In the genomic region with DNA sequence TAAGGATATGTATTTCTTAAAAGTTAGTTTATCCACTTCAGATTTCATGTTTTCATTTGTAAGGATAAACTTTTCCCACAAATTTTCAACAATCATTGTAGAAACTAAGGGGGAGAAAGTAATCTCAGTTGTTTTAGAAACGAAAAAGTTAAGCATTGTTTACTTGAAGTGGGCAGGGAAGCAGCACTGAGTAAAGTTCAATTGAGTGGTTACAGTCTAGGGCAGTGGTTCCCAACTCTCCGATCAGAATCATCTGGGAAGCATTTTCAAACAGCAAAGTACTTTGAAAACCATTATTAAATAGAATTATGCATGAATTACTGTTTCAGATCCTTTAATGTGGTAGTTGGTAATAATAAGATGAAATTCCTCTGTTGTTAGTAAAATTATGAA, we compare ENCODE assay signal across 15 cellular contexts. TPM values are rescaled to one million over a fixed set of nuclear protein-coding genes. Genes with fewer than 3 reads are reported as not detected.
DNase-seq lines count a peak whose midpoint lies in the region; ATAC-seq, FAIRE-seq and TF ChIP-seq lines count a peak whose summit lies in the region.
"Had no signal": no experiment of that assay in that cellular context is flagged by ENCODE, and none has a peak within 500 bp of the region (broad histone marks: within the 10 kb centered on the region; RNA-seq: fewer than 3 reads in every experiment).

No MANE protein-coding gene starts in this region.

- no peak overlapping the region for H3K27ac ChIP-seq in CD4-positive, CD25-positive, alpha-beta regulatory T cell (ENCODE audit: insufficient read depth, low read length, poor library complexity, severe bottlenecking)
- no peak overlapping the region for H3K27ac ChIP-seq in CD4-positive, alpha-beta memory T cell (ENCODE audit: low read depth, low read length)
- H3K27ac ChIP-seq in lower lobe of right lung (no peak overlapping the region), small intestine (ENCODE audit: low read depth in 1 of 2, low read length in 1 of 2) (no peak overlapping the region)

- H3K4me1 ChIP-seq in CD4-positive, CD25-positive, alpha-beta regulatory T cell (ENCODE audit: control insufficient read depth, insufficient read depth, low read length, poor library complexity, severe bottlenecking): no peaks in the 10 kb centered on the region
- H3K4me1 ChIP-seq in CD4-positive, alpha-beta memory T cell (ENCODE audit: insufficient read depth, low read length): no peaks in the 10 kb centered on the region
- H3K4me1 ChIP-seq in lower lobe of right lung (peaks cover 14% of the 10 kb centered on the region), small intestine (ENCODE audit: control insufficient read depth in 2 of 2, insufficient read depth in 1 of 2, low read depth in 1 of 2, low read length in 1 of 2) (no peaks in the 10 kb centered on the region)
- H3K4me1 ChIP-seq: BE2C, HAP-1 had no signal

- no peak for DNase-seq in CD4-positive, CD25-positive, alpha-beta regulatory T cell
- no peak for DNase-seq in CD4-positive, alpha-beta memory T cell
- DNase-seq in left lobe of liver (ENCODE audit: low spot score) (no peak), lower lobe of right lung (no peak), pons (ENCODE audit: low spot score) (no peak), small intestine (no peak), C1 segment of cervical spinal cord (lab: John Stamatoyannopoulos, UW) (no peak)
- DNase-seq: BE2C, Calu3, DMS 273 treated with DMSO at 0.1 percent for 48 hours had no signal

- H3K4me3 Mint-ChIP-seq in CD4-positive, CD25-positive, alpha-beta regulatory T cell: no peak overlapping the region
- H3K4me3 Mint-ChIP-seq in CD4-positive, alpha-beta memory T cell: no peak overlapping the region
- H3K4me3 Mint-ChIP-seq: CD14-positive monocyte had no signal

- TF ChIP-seq CTCF in lower lobe of right lung (IDR thresholded peaks at IDR 0.05): no peak

- intact Hi-C loops in CD4-positive, alpha-beta memory T cell (cut with micrococcal nuclease): no loop called here
- intact Hi-C loops in lower lobe of right lung (cut with DNase I): loop anchor here (10.0 kb wide), 1 partner anchor 153 kb away; no protein-coding TSS in a partner anchor

- H3K27me3 ChIP-seq in CD4-positive, CD25-positive, alpha-beta regulatory T cell (ENCODE audit: control insufficient read depth, insufficient read depth, low read length): no peaks in the 10 kb centered on the region
- no peaks in the 10 kb centered on the region for H3K27me3 ChIP-seq in CD4-positive, alpha-beta memory T cell (ENCODE audit: insufficient read depth, low read length)
- H3K27me3 ChIP-seq in lower lobe of right lung (ENCODE audit: low read depth) (peaks cover 5% of the 10 kb centered on the region), small intestine (ENCODE audit: control insufficient read depth in 2 of 2, insufficient read depth in 2 of 2, low read length in 2 of 2) (no peaks in the 10 kb centered on the region)
- H3K27me3 ChIP-seq: BE2C had no signal

- peaks cover 44% of the 10 kb centered on the region for H3K36me3 Mint-ChIP-seq in CD4-positive, CD25-positive, alpha-beta regulatory T cell
- H3K36me3 Mint-ChIP-seq in CD4-positive, alpha-beta memory T cell: peaks cover 44 to 59% of the 10 kb centered on the region in 2 donors

- no peak overlapping the region for H3K4me3 ChIP-seq in CD4-positive, CD25-positive, alpha-beta regulatory T cell (ENCODE audit: low read depth, low read length)
- H3K4me3 ChIP-seq in CD4-positive, alpha-beta memory T cell (ENCODE audit: low read length in 2 of 2): no peak overlapping the region
- no peak overlapping the region for H3K4me3 ChIP-seq in lower lobe of right lung
- no peak overlapping the region for H3K4me3 ChIP-seq in small intestine (ENCODE audit: low read depth in 1 of 2, low read length in 2 of 2)
- H3K4me3 ChIP-seq: GM12878, HAP-1 had no signal

- 12 to 50% (median 25%) methylated on average over 2 of the region's 2 CpGs for WGBS in small intestine, 3 donors

- peak overlapping the region in 2 of 3 donors; percentile 7 to 31 for H3K27ac Mint-ChIP-seq in CD4-positive, CD25-positive, alpha-beta regulatory T cell
- H3K27ac Mint-ChIP-seq in CD4-positive, alpha-beta memory T cell: peak overlapping the region in 4 of 7 donors; percentile 3 to 69 (median 34)

- no peaks in the 10 kb centered on the region for H3K27me3 Mint-ChIP-seq in CD4-positive, CD25-positive, alpha-beta regulatory T cell
- H3K27me3 Mint-ChIP-seq in CD4-positive, alpha-beta memory T cell: no peaks in the 10 kb centered on the region

- CTCF ChIA-PET in CD4-positive, alpha-beta memory T cell (lab: Charles Lee; ENCODE audit: partially characterized antibody): no interaction called here

- H3K9me3 ChIP-seq in CD4-positive, CD25-positive, alpha-beta regulatory T cell (ENCODE audit: control insufficient read depth in 2 of 2, low read length in 2 of 2): no peaks in the 10 kb centered on the region
- H3K9me3 ChIP-seq in CD4-positive, alpha-beta memory T cell (ENCODE audit: control insufficient read depth in 1 of 2, low read length in 2 of 2): no peaks in the 10 kb centered on the region
- H3K9me3 ChIP-seq in lower lobe of right lung: no peaks in the 10 kb centered on the region
- no peaks in the 10 kb centered on the region for H3K9me3 ChIP-seq in small intestine (ENCODE audit: control insufficient read depth, low read depth)
- H3K9me3 ChIP-seq: BE2C, HAP-1 had no signal

- peaks cover 0 to under 1% (median 0%) of the 10 kb centered on the region in 4 donors for H3K4me1 Mint-ChIP-seq in CD4-positive, CD25-positive, alpha-beta regulatory T cell
- peaks cover 0 to 1% (median under 1%) of the 10 kb centered on the region in 4 donors for H3K4me1 Mint-ChIP-seq in CD4-positive, alpha-beta memory T cell
- H3K4me1 Mint-ChIP-seq: CD14-positive monocyte had no signal

- no peaks in the 10 kb centered on the region for H3K9me3 Mint-ChIP-seq in CD4-positive, CD25-positive, alpha-beta regulatory T cell
- H3K9me3 Mint-ChIP-seq in CD4-positive, alpha-beta memory T cell: no peaks in the 10 kb centered on the region
- H3K9me3 Mint-ChIP-seq: CD14-positive monocyte had no signal

- FAIRE-seq in small intestine (lab: Jason Lieb, UNC): no peak
- FAIRE-seq: A204.1, H1 had no signal

- POLR2A ChIA-PET in CD4-positive, alpha-beta memory T cell (lab: Charles Lee; ENCODE audit: partially characterized antibody): no interaction called here

- no peak for ATAC-seq in CD4-positive, CD25-positive, alpha-beta regulatory T cell (ENCODE audit: low read depth in 2 of 2)
- ATAC-seq in left lobe of liver: peak; percentile 83
- peak; percentile 45 to 74 for ATAC-seq in lower lobe of right lung
- ATAC-seq: GM12878 had no signal

- H3K36me3 ChIP-seq in CD4-positive, CD25-positive, alpha-beta regulatory T cell (ENCODE audit: control insufficient read depth, insufficient read depth, low read length): peaks cover 74% of the 10 kb centered on the region
- H3K36me3 ChIP-seq in CD4-positive, alpha-beta memory T cell (ENCODE audit: insufficient read depth, low read length): peaks cover 54% of the 10 kb centered on the region
- peaks cover 67% of the 10 kb centered on the region for H3K36me3 ChIP-seq in lower lobe of right lung
- peaks cover 7 to 15% of the 10 kb centered on the region in 2 donors for H3K36me3 ChIP-seq in small intestine (ENCODE audit: control insufficient read depth in 2 of 2, insufficient read depth in 2 of 2, low read length in 2 of 2)

RNA-seq across cellular contexts. Expression of gene MRPL35, which starts 12.5 kb away (rescaled TPM):
- total RNA-seq in CD4-positive, CD25-positive, alpha-beta regulatory T cell: 10.1 TPM
- 10 to 100 TPM; 38.7 to 53.1 (median 39.8) TPM for polyA plus RNA-seq in CD4-positive, CD25-positive, alpha-beta regulatory T cell
- 10 to 100 TPM; 24.1 to 26.1 TPM for total RNA-seq in CD4-positive, alpha-beta memory T cell
- 10 to 100 TPM; 30.9 to 39.6 TPM for polyA plus RNA-seq in CD4-positive, alpha-beta memory T cell
- total RNA-seq in left lobe of liver: 23.1 TPM
- total RNA-seq in lower lobe of right lung: 22.5 TPM
- polyA plus RNA-seq in small intestine: 10 to 100 TPM; 65.4 to 78.5 (median 78.5) TPM

RNA-seq across cellular contexts. Expression of gene IMMT, which starts 16.5 kb away (rescaled TPM):
- total RNA-seq in CD4-positive, CD25-positive, alpha-beta regulatory T cell: 61.9 TPM
- 10 to 100 TPM; 58.4 to 71.3 (median 62.6) TPM for polyA plus RNA-seq in CD4-positive, CD25-positive, alpha-beta regulatory T cell
- 10 to 100 TPM; 77.2 to 82.7 TPM for total RNA-seq in CD4-positive, alpha-beta memory T cell
- polyA plus RNA-seq in CD4-positive, alpha-beta memory T cell: 10 to 100 TPM; 49.8 to 78.9 TPM
- total RNA-seq in left lobe of liver (50.1 TPM), lower lobe of right lung (58.0 TPM)
- polyA plus RNA-seq in small intestine: 10 to 100 TPM; 69.2 to 82.1 (median 71.2) TPM

Comparison
In these comparisons a context has a peak if more than half of its experiments do, and no peak if none do; other contexts are left out.
1. ATAC-seq: peak in left lobe of liver (single experiment) and lower lobe of right lung (2 of 2); none in CD4-positive, CD25-positive, alpha-beta regulatory T cell (0 of 2).